Comparison of ENCODE assay signal across 8 cellular contexts in genomic region chr2:27920148-27920885, GRCh38. TPM values are rescaled to one million over a fixed set of nuclear protein-coding genes. Genes with fewer than 3 reads are reported as not detected.
A peak's percentile ranks its signal among the peaks of the same experiment; 100 is the strongest.
DNase-seq lines count a peak whose midpoint lies in the region; TF ChIP-seq lines count a peak whose summit lies in the region.

No MANE protein-coding gene starts in this region.

- H3K27me3 Mint-ChIP-seq in dendritic cell treated with granulocyte-macrophage colony-stimulating factor and Interleukin-4, amounts not matched to agents 40 ng/mL and 50 ng/mL, for 4 days: no peaks in the 10 kb centered on the region
- no peaks in the 10 kb centered on the region for H3K27me3 Mint-ChIP-seq in activated T-helper 2 cell treated with anti-CD3 and anti-CD28 coated beads, Interferon-gamma antibody, Interleukin-2, Interleukin-4, amounts not matched to agents 10 μg/mL and 5 μg/mL and 100 μg/mL, durations not matched to agents 14 hours and 24 hours and 36 hours (ENCODE audit: low read depth)

- no peak overlapping the region for H2BK5ac ChIP-seq in mesenchymal stem cell (ENCODE audit: low read depth, low read length, poor library complexity, severe bottlenecking)

- H3K27ac Mint-ChIP-seq in dendritic cell treated with granulocyte-macrophage colony-stimulating factor and Interleukin-4, amounts not matched to agents 40 ng/mL and 50 ng/mL, for 4 days: peak overlapping the region; percentile 27
- H3K27ac Mint-ChIP-seq in activated T-helper 2 cell treated with anti-CD3 and anti-CD28 coated beads, Interferon-gamma antibody, Interleukin-2, Interleukin-4, amounts not matched to agents 10 μg/mL and 5 μg/mL and 100 μg/mL, durations not matched to agents 14 hours and 24 hours and 36 hours: no peak overlapping the region

- peaks cover 12% of the 10 kb centered on the region for H3K79me1 ChIP-seq in mesenchymal stem cell (replicated peaks; ENCODE audit: low read length, poor library complexity, severe bottlenecking)

- H3K18ac ChIP-seq in mesenchymal stem cell (ENCODE audit: low read depth in 1 of 2, low read length in 2 of 2): no peak overlapping the region

- no peak for TF ChIP-seq CTCF in NB4 (IDR thresholded peaks at IDR 0.05; ENCODE audit: low read depth, low read length)

- H3K4me3 ChIP-seq in NB4 (ENCODE audit: low read depth, low read length) (no peak overlapping the region), mesenchymal stem cell (ENCODE audit: insufficient read depth in 1 of 2, low read depth in 1 of 2, low read length in 2 of 2) (no peak overlapping the region)

- H3K36me3 ChIP-seq in mesenchymal stem cell (ENCODE audit: control insufficient read depth in 1 of 2, insufficient read depth in 2 of 2, low read depth in 1 of 2, low read length in 2 of 2): no peaks in the 10 kb centered on the region

- H4K91ac ChIP-seq in mesenchymal stem cell (ENCODE audit: low read length): no peak overlapping the region

- no peak for TF ChIP-seq POLR2A in NB4 (IDR thresholded peaks at IDR 0.05; ENCODE audit: extremely low read depth, insufficient read length)

- H2AFZ ChIP-seq in mesenchymal stem cell (ENCODE audit: low read depth, low read length): no peak overlapping the region

- no peak overlapping the region for H2BK15ac ChIP-seq in mesenchymal stem cell (ENCODE audit: low read depth, poor library complexity, severe bottlenecking)

- H3K27ac ChIP-seq in mesenchymal stem cell (ENCODE audit: low read length, poor library complexity, severe bottlenecking): peak overlapping the region; percentile 23

- peaks cover 2% of the 10 kb centered on the region for H3K4me1 ChIP-seq in mesenchymal stem cell (ENCODE audit: control insufficient read depth, insufficient read depth, low read depth, low read length)

- no peaks in the 10 kb centered on the region for H3K36me3 Mint-ChIP-seq in dendritic cell treated with granulocyte-macrophage colony-stimulating factor and Interleukin-4, amounts not matched to agents 40 ng/mL and 50 ng/mL, for 4 days (ENCODE audit: low read depth)
- peaks cover 22% of the 10 kb centered on the region for H3K36me3 Mint-ChIP-seq in activated T-helper 2 cell treated with anti-CD3 and anti-CD28 coated beads, Interferon-gamma antibody, Interleukin-2, Interleukin-4, amounts not matched to agents 10 μg/mL and 5 μg/mL and 100 μg/mL, durations not matched to agents 14 hours and 24 hours and 36 hours (ENCODE audit: low read depth)

- no peak overlapping the region for H3K9ac ChIP-seq in mesenchymal stem cell (ENCODE audit: low read length)

- H3K4me1 Mint-ChIP-seq in dendritic cell treated with granulocyte-macrophage colony-stimulating factor and Interleukin-4, amounts not matched to agents 40 ng/mL and 50 ng/mL, for 4 days (ENCODE audit: low read depth): peaks cover 5% of the 10 kb centered on the region
- H3K4me1 Mint-ChIP-seq in activated T-helper 2 cell treated with anti-CD3 and anti-CD28 coated beads, Interferon-gamma antibody, Interleukin-2, Interleukin-4, amounts not matched to agents 10 μg/mL and 5 μg/mL and 100 μg/mL, durations not matched to agents 14 hours and 24 hours and 36 hours (ENCODE audit: low read depth): peaks cover 12% of the 10 kb centered on the region

- H3K23ac ChIP-seq in mesenchymal stem cell (ENCODE audit: low read length in 2 of 2): no peak overlapping the region

- H2BK120ac ChIP-seq in mesenchymal stem cell (ENCODE audit: low read depth, low read length): no peak overlapping the region

- intact Hi-C loops in dendritic cell treated with granulocyte-macrophage colony-stimulating factor and Interleukin-4, amounts not matched to agents 40 ng/mL and 50 ng/mL, for 4 days (cut with micrococcal nuclease): loop anchor here (1.0 kb wide), 1 partner anchor 29 kb away; no protein-coding TSS in a partner anchor
- intact Hi-C loops in activated T-helper 2 cell treated with anti-CD3 and anti-CD28 coated beads, Interferon-gamma antibody, Interleukin-2, Interleukin-4, amounts not matched to agents 10 μg/mL and 5 μg/mL and 100 μg/mL, durations not matched to agents 14 hours and 24 hours and 36 hours (cut with micrococcal nuclease): no loop called here

- DNase-seq in Ammon's horn (ENCODE audit: low spot score) (peak; percentile 21), NB4 (ENCODE audit: low read depth) (peak; percentile 72), mesenchymal stem cell (peak; percentile 17), occipital lobe (lab: John Stamatoyannopoulos, UW) (no peak), AG20443 (ENCODE audit: low spot score) (no peak)
- DNase-seq in effector CD8-positive, alpha-beta T cell (lab: John Stamatoyannopoulos, UW): no peak
- no peak for DNase-seq in activated T-helper 2 cell treated with anti-CD3 and anti-CD28 coated beads, Interferon-gamma antibody, Interleukin-2, Interleukin-4, amounts not matched to agents 10 μg/mL and 5 μg/mL and 100 μg/mL, durations not matched to agents 14 hours and 24 hours and 36 hours (ENCODE audit: low spot score)

- no peak overlapping the region for H3K4ac ChIP-seq in mesenchymal stem cell (ENCODE audit: low read depth in 1 of 2, low read length in 2 of 2)

- no peak overlapping the region for H3K4me3 Mint-ChIP-seq in dendritic cell treated with granulocyte-macrophage colony-stimulating factor and Interleukin-4, amounts not matched to agents 40 ng/mL and 50 ng/mL, for 4 days
- no peak overlapping the region for H3K4me3 Mint-ChIP-seq in activated T-helper 2 cell treated with anti-CD3 and anti-CD28 coated beads, Interferon-gamma antibody, Interleukin-2, Interleukin-4, amounts not matched to agents 10 μg/mL and 5 μg/mL and 100 μg/mL, durations not matched to agents 14 hours and 24 hours and 36 hours (ENCODE audit: low read depth)

- no peak overlapping the region for H3K14ac ChIP-seq in mesenchymal stem cell (ENCODE audit: low read length in 2 of 2)

- no peak overlapping the region for H2BK12ac ChIP-seq in mesenchymal stem cell (ENCODE audit: low read length in 2 of 2)

- H3K4me2 ChIP-seq in mesenchymal stem cell (ENCODE audit: low read length, poor library complexity, severe bottlenecking): no peak overlapping the region

- H3K27me3 ChIP-seq in mesenchymal stem cell (ENCODE audit: control insufficient read depth in 1 of 2, insufficient read depth in 1 of 2, low read length in 2 of 2): no peaks in the 10 kb centered on the region

- H3K9me3 Mint-ChIP-seq in dendritic cell treated with granulocyte-macrophage colony-stimulating factor and Interleukin-4, amounts not matched to agents 40 ng/mL and 50 ng/mL, for 4 days: no peaks in the 10 kb centered on the region
- no peaks in the 10 kb centered on the region for H3K9me3 Mint-ChIP-seq in activated T-helper 2 cell treated with anti-CD3 and anti-CD28 coated beads, Interferon-gamma antibody, Interleukin-2, Interleukin-4, amounts not matched to agents 10 μg/mL and 5 μg/mL and 100 μg/mL, durations not matched to agents 14 hours and 24 hours and 36 hours

- H3K9me3 ChIP-seq in mesenchymal stem cell (ENCODE audit: control insufficient read depth, low read length): no peaks in the 10 kb centered on the region

- H2AK5ac ChIP-seq in mesenchymal stem cell (ENCODE audit: low read length, severe bottlenecking): no peak overlapping the region

- WGBS in mesenchymal stem cell: 52% methylated on average over 3 of the region's 4 CpGs

- H4K8ac ChIP-seq in mesenchymal stem cell (ENCODE audit: low read length): no peak overlapping the region

RNA-seq across cellular contexts. Expression of gene BABAM2, which starts 29.8 kb away (rescaled TPM):
- polyA plus RNA-seq in mesenchymal stem cell (2013, experiment 1 of 2): 34.4 TPM
- 34.0 TPM for polyA plus RNA-seq in mesenchymal stem cell (2013, experiment 2 of 2)
- total RNA-seq in occipital lobe: 13.4 TPM
- 49.0 and 54.5 TPM in 2 replicates for total RNA-seq in activated T-helper 2 cell treated with anti-CD3 and anti-CD28 coated beads, Interferon-gamma antibody, Interleukin-2, Interleukin-4, amounts not matched to agents 10 μg/mL and 5 μg/mL and 100 μg/mL, durations not matched to agents 14 hours and 24 hours and 36 hours

RNA-seq across cellular contexts. Expression of gene RBKS, which starts 30.1 kb away (rescaled TPM):
- 0.72 TPM for polyA plus RNA-seq in mesenchymal stem cell (2013, experiment 1 of 2)
- 0.67 TPM for polyA plus RNA-seq in mesenchymal stem cell (2013, experiment 2 of 2)
- total RNA-seq in occipital lobe: 1.2 TPM
- total RNA-seq in activated T-helper 2 cell treated with anti-CD3 and anti-CD28 coated beads, Interferon-gamma antibody, Interleukin-2, Interleukin-4, amounts not matched to agents 10 μg/mL and 5 μg/mL and 100 μg/mL, durations not matched to agents 14 hours and 24 hours and 36 hours: 1.8 and 3.0 TPM in 2 replicates

Comparison
In these comparisons a context has a peak if more than half of its experiments do, and no peak if none do; other contexts are left out.
1. DNase-seq: peak in Ammon's horn (single experiment), NB4 (single experiment) and mesenchymal stem cell (single experiment); none in occipital lobe (single experiment), effector CD8-positive, alpha-beta T cell (single experiment), AG20443 (single experiment) and activated T-helper 2 cell treated with anti-CD3 and anti-CD28 coated beads, Interferon-gamma antibody, Interleukin-2, Interleukin-4, amounts not matched to agents 10 μg/mL and 5 μg/mL and 100 μg/mL, durations not matched to agents 14 hours and 24 hours and 36 hours (single experiment).